16 cellular contexts compared by ENCODE assay signal in genomic region chr2:156883828-156884615, GRCh38.
DNase-seq lines count a peak whose midpoint lies in the region; TF ChIP-seq lines count a peak whose summit lies in the region.
"Had no signal": no experiment of that assay in that cellular context is flagged by ENCODE, and none has a peak within 500 bp of the region (broad histone marks: within the 10 kb centered on the region; RNA-seq: fewer than 3 reads in every experiment).

No MANE protein-coding gene starts in this region.

- H3K27ac Mint-ChIP-seq in Calu3 (ENCODE audit: unreplicated experiment) (no peak overlapping the region), type B pancreatic cell (no peak overlapping the region)
- H3K27ac Mint-ChIP-seq: activated CD8-positive, alpha-beta memory T cell treated with anti-CD3 and anti-CD28 coated beads, Interleukin-2, amount 10 ng/mL, durations not matched to agents 7 days and 5 days; activated naive CD8-positive, alpha-beta T cell; CD14-positive monocyte; natural killer cell had no signal

- DNase-seq in Calu3, result peak; percentile 13
- peak; percentile 66 for DNase-seq in SW480 (ENCODE audit: low spot score)
- DNase-seq in foreskin fibroblast, result peak; percentile 53 to 69
- no peak for DNase-seq in activated CD4-positive, alpha-beta T cell treated with anti-CD3 and anti-CD28 coated beads for 48 hours
- no peak for DNase-seq in type B pancreatic cell (ENCODE audit: extremely low spot score, unreplicated experiment)
- DNase-seq in ecto neural progenitor cell (ENCODE audit: low spot score), result no peak
- no peak for DNase-seq in activated CD4-positive, alpha-beta T cell treated with anti-CD3 and anti-CD28 coated beads, Interleukin-2, amount 50 U/mL, for 4 hours
- DNase-seq: activated CD8-positive, alpha-beta memory T cell treated with anti-CD3 and anti-CD28 coated beads, Interleukin-2, amount 10 ng/mL, durations not matched to agents 7 days and 5 days; left ventricle myocardium inferior; natural killer cell; NCI-H510A; Right ventricle myocardium superior; sigmoid colon had no signal

- no peaks in the 10 kb centered on the region for H3K27me3 Mint-ChIP-seq in Calu3 (ENCODE audit: unreplicated experiment)
- peaks cover 10% of the 10 kb centered on the region for H3K27me3 Mint-ChIP-seq in type B pancreatic cell

- TF ChIP-seq RAD21 in Ishikawa (IDR thresholded peaks at IDR 0.05; ENCODE audit: low read depth), result no peak

- H3K9me3 Mint-ChIP-seq in Calu3 (ENCODE audit: low read depth, unreplicated experiment), result peaks cover 3% of the 10 kb centered on the region
- no peaks in the 10 kb centered on the region for H3K9me3 Mint-ChIP-seq in type B pancreatic cell

- intact Hi-C loops in Calu3 (cut with micrococcal nuclease; ENCODE audit: unreplicated experiment), result no loop called here

- no peak for TF ChIP-seq CTCF in Calu3 (IDR thresholded peaks at IDR 0.05; ENCODE audit: unreplicated experiment)
- no peak for TF ChIP-seq CTCF in foreskin fibroblast (IDR thresholded peaks at IDR 0.05; ENCODE audit: low read depth, low read length)
- TF ChIP-seq CTCF in type B pancreatic cell (conservative IDR thresholded peaks at IDR 0.05), result no peak

- H3K4me3 Mint-ChIP-seq in Calu3 (ENCODE audit: low read depth, unreplicated experiment) (no peak overlapping the region), type B pancreatic cell (no peak overlapping the region)
- H3K4me3 Mint-ChIP-seq: activated CD8-positive, alpha-beta memory T cell treated with anti-CD3 and anti-CD28 coated beads, Interleukin-2, amount 10 ng/mL, durations not matched to agents 7 days and 5 days; activated naive CD8-positive, alpha-beta T cell; CD14-positive monocyte; natural killer cell had no signal

- TF ChIP-seq EP300 in Ishikawa (IDR thresholded peaks at IDR 0.05; ENCODE audit: borderline replicate concordance), result peak; percentile 73; the same call in 1 of the 2 replicates

- no peak overlapping the region for H3K4me3 ChIP-seq in foreskin fibroblast (ENCODE audit: low read depth in 1 of 2, low read length in 2 of 2)
- H3K4me3 ChIP-seq: left ventricle myocardium inferior, sigmoid colon had no signal

- H3K4me1 Mint-ChIP-seq in Calu3 (ENCODE audit: low read depth, unreplicated experiment), result peaks cover 14% of the 10 kb centered on the region
- H3K4me1 Mint-ChIP-seq in type B pancreatic cell (ENCODE audit: unreplicated experiment), result no peaks in the 10 kb centered on the region
- H3K4me1 Mint-ChIP-seq: activated CD8-positive, alpha-beta memory T cell treated with anti-CD3 and anti-CD28 coated beads, Interleukin-2, amount 10 ng/mL, durations not matched to agents 7 days and 5 days; CD14-positive monocyte; natural killer cell had no signal

- CTCF ChIA-PET in Calu3 (lab: Charles Lee), result no interaction called here

- no TSS peak for BruUV-seq in Calu3 (replicated peaks; lab: Mats Ljungman, UMichigan)

- H3K36me3 Mint-ChIP-seq in Calu3 (ENCODE audit: insufficient read depth, unreplicated experiment) (no peaks in the 10 kb centered on the region), type B pancreatic cell (no peaks in the 10 kb centered on the region)
- H3K36me3 Mint-ChIP-seq: activated CD8-positive, alpha-beta memory T cell treated with anti-CD3 and anti-CD28 coated beads, Interleukin-2, amount 10 ng/mL, durations not matched to agents 7 days and 5 days; activated naive CD8-positive, alpha-beta T cell; CD14-positive monocyte; natural killer cell had no signal

TF ChIP-seq in Ishikawa, 13 proteins besides CTCF, POLR2A, EP300 and RAD21:
- TF ChIP-seq REST (IDR thresholded peaks at IDR 0.05; ENCODE audit: low read depth) (no peak), USF1 (IDR thresholded peaks at IDR 0.05) (no peak), MAX (IDR thresholded peaks at IDR 0.05) (no peak), TEAD4 (IDR thresholded peaks at IDR 0.05) (0 out of 2 replicates have a peak, but pooled peaks have one; percentile 38), EGR1 (IDR thresholded peaks at IDR 0.05) (no peak), CREB1 (IDR thresholded peaks at IDR 0.05; ENCODE audit: low read depth) (no peak), CEBPB (IDR thresholded peaks at IDR 0.05) (peak; percentile 88), TCF12 (IDR thresholded peaks at IDR 0.05; ENCODE audit: low read depth) (peak; percentile 62; the same call in 1 of the 2 replicates), FOXM1 (IDR thresholded peaks at IDR 0.05; ENCODE audit: borderline replicate concordance, low read depth) (no peak; the same call in 1 of the 2 replicates), NFIC (IDR thresholded peaks at IDR 0.05) (no peak), TAF1 (IDR thresholded peaks at IDR 0.05; ENCODE audit: low read depth) (no peak), YY1 (IDR thresholded peaks at IDR 0.05; ENCODE audit: low read depth) (no peak), ZBTB7A (IDR thresholded peaks at IDR 0.05; ENCODE audit: low read depth) (no peak)

Comparison
In these comparisons a context has a peak if more than half of its experiments do, and no peak if none do; other contexts are left out.
1. DNase-seq: peak in Calu3 (single experiment), SW480 (single experiment) and foreskin fibroblast (2 of 2); none in activated CD4-positive, alpha-beta T cell treated with anti-CD3 and anti-CD28 coated beads for 48 hours (single experiment), type B pancreatic cell (single experiment), ecto neural progenitor cell (single experiment) and activated CD4-positive, alpha-beta T cell treated with anti-CD3 and anti-CD28 coated beads, Interleukin-2, amount 50 U/mL, for 4 hours (0 of 2).